Comparison of ENCODE assay signal across 24 cellular contexts in genomic region chr20:650281-650680, GRCh38. TPM values are rescaled to one million over a fixed set of nuclear protein-coding genes. Genes with fewer than 3 reads are reported as not detected.
DNase-seq lines count a peak whose midpoint lies in the region; ATAC-seq, FAIRE-seq and TF ChIP-seq lines count a peak whose summit lies in the region.
"Had no signal": no experiment of that assay in that cellular context is flagged by ENCODE, and none has a peak within 500 bp of the region (broad histone marks: within the 10 kb centered on the region; RNA-seq: fewer than 3 reads in every experiment).

No MANE protein-coding gene starts in this region.

- DNase-seq in T-helper 1 cell = no peak
- DNase-seq in A549 (ENCODE audit: low read depth in 1 of 2, low spot score in 1 of 2) = no peak
- no peak for DNase-seq in activated T-helper 1 cell treated with anti-CD3 and anti-CD28 coated beads, Interleukin-12 subunit alpha, Interleukin-12 subunit beta, Interleukin-2, Interleukin-4 antibody, amounts not matched to agents 30 ng/mL and 10 ng/mL and 1 ng/mL, durations not matched to agents 14 hours and 24 hours and 36 hours (ENCODE audit: low spot score)
- DNase-seq in natural killer cell = no peak
- no peak for DNase-seq in thyroid gland
- DNase-seq: COR-L47; GF-D8; GOT3; NCI-H1417; NCI-H2029; NCI-H2171 treated with DMSO at 0.1 percent for 48 hours; NCI-H446 treated with DMSO at 0.1 percent for 48 hours; NK-92 treated with Interleukin-12 subunit alpha and Interleukin-12 subunit beta, amount 100 ng/mL, for 24 hours had no signal

- 83% methylated on average over 5 of the region's 5 CpGs for WGBS in A549 (ENCODE audit: missing lambda C conversion rate)
- 93 to 96% methylated on average over 5 of the region's 5 CpGs for WGBS in thyroid gland, 2 donors

- ATAC-seq in A549 (no peak), natural killer cell (no peak), GM18909 (IDR thresholded peaks at IDR 0.05; ENCODE audit: poor library complexity, unreplicated experiment) (no peak), GM21717 (IDR thresholded peaks at IDR 0.05; ENCODE audit: unreplicated experiment) (no peak)

- H3K4me1 ChIP-seq in A549 (peaks cover 48% of the 10 kb centered on the region), thyroid gland (peaks cover 18 to 25% of the 10 kb centered on the region in 2 donors)

- no peak for TF ChIP-seq RAD21 in A549 (conservative IDR thresholded peaks at IDR 0.05 in 1 of 2, IDR thresholded peaks at IDR 0.05 in 1 of 2)

- H3K27me3 ChIP-seq in thyroid gland = no peaks in the 10 kb centered on the region
- H3K27me3 ChIP-seq: BLaER1 had no signal

- H3K4me3 Mint-ChIP-seq in T-helper 1 cell treated with Interleukin-12 subunit alpha and Interleukin-12 subunit beta and Interleukin-4 antibody, amounts not matched to agents 30 μg/mL and 1 μg/mL, for 36 hours = peak overlapping the region; percentile 9
- H3K4me3 Mint-ChIP-seq in activated T-helper 1 cell treated with anti-CD3 and anti-CD28 coated beads, Interleukin-12 subunit alpha, Interleukin-12 subunit beta, Interleukin-2, Interleukin-4 antibody, amounts not matched to agents 30 ng/mL and 10 ng/mL and 1 ng/mL, durations not matched to agents 14 hours and 24 hours and 36 hours = peak overlapping the region; percentile 2
- H3K4me3 Mint-ChIP-seq in natural killer cell = peak overlapping the region; percentile 85

- H3K4me2 ChIP-seq in A549 = peak overlapping the region; percentile 81
- H3K4me2 ChIP-seq: BLaER1 had no signal

- peak overlapping the region; percentile 87; the same call in 1 of the 3 replicates for H3K4me3 ChIP-seq in A549
- H3K4me3 ChIP-seq in thyroid gland (replicated peaks in 1 of 3) = no peak overlapping the region
- H3K4me3 ChIP-seq: BLaER1 had no signal

- H3K27ac ChIP-seq in A549 = peak overlapping the region in 1 of 2 experiments; percentile 98; a peak in 2 of 6 replicates
- no peak overlapping the region for H3K27ac ChIP-seq in thyroid gland
- H3K27ac ChIP-seq: BLaER1 had no signal

- no peak for TF ChIP-seq EP300 in A549 (IDR thresholded peaks at IDR 0.05)

- peaks cover 33% of the 10 kb centered on the region for H3K4me1 Mint-ChIP-seq in T-helper 1 cell treated with Interleukin-12 subunit alpha and Interleukin-12 subunit beta and Interleukin-4 antibody, amounts not matched to agents 30 μg/mL and 1 μg/mL, for 36 hours (ENCODE audit: low read depth)
- H3K4me1 Mint-ChIP-seq in activated T-helper 1 cell treated with anti-CD3 and anti-CD28 coated beads, Interleukin-12 subunit alpha, Interleukin-12 subunit beta, Interleukin-2, Interleukin-4 antibody, amounts not matched to agents 30 ng/mL and 10 ng/mL and 1 ng/mL, durations not matched to agents 14 hours and 24 hours and 36 hours (ENCODE audit: low read depth) = peaks cover 35% of the 10 kb centered on the region
- peaks cover 39 to 54% of the 10 kb centered on the region in 2 donors for H3K4me1 Mint-ChIP-seq in natural killer cell

- H3K36me3 ChIP-seq in thyroid gland = peaks cover 22 to 32% of the 10 kb centered on the region in 2 donors

- H3K9me3 ChIP-seq in A549 (peaks cover 8% of the 10 kb centered on the region; the same call in 1 of the 3 replicates), thyroid gland (no peaks in the 10 kb centered on the region)
- H3K9me3 ChIP-seq: BLaER1 had no signal

- no peak for FAIRE-seq in A549 (lab: Jason Lieb, UNC)
- FAIRE-seq: GM12891, GM18507 had no signal

- CTCF ChIA-PET in A549 (lab: Yijun Ruan, JAX) = interaction anchor here (1.7 to 4.5 kb wide), 6 partner anchors 10 to 89 kb away, joined by 8 to 33 read pairs (median 18); no protein-coding TSS in a partner anchor

- intact Hi-C loops in activated T-helper 1 cell treated with anti-CD3 and anti-CD28 coated beads, Interleukin-12 subunit alpha, Interleukin-12 subunit beta, Interleukin-2, Interleukin-4 antibody, amounts not matched to agents 30 ng/mL and 10 ng/mL and 1 ng/mL, durations not matched to agents 14 hours and 24 hours and 36 hours (cut with micrococcal nuclease) = loop anchor here (10.0 kb wide), 1 partner anchor 185 kb away; the partner anchor contains the start of gene TBC1D20
- intact Hi-C loops in natural killer cell (cut with micrococcal nuclease) = loop anchor here (5.0 kb wide), 1 partner anchor 182 kb away; the partner anchor contains the start of gene FAM110A
- intact Hi-C loops in thyroid gland (cut with DNase I) = no loop called here

- POLR2A ChIA-PET in A549 (lab: Yijun Ruan, JAX) = no interaction called here

- no peaks in the 10 kb centered on the region for H3K27me3 Mint-ChIP-seq in T-helper 1 cell treated with Interleukin-12 subunit alpha and Interleukin-12 subunit beta and Interleukin-4 antibody, amounts not matched to agents 30 μg/mL and 1 μg/mL, for 36 hours (ENCODE audit: low read depth)
- peaks cover 3% of the 10 kb centered on the region for H3K27me3 Mint-ChIP-seq in activated T-helper 1 cell treated with anti-CD3 and anti-CD28 coated beads, Interleukin-12 subunit alpha, Interleukin-12 subunit beta, Interleukin-2, Interleukin-4 antibody, amounts not matched to agents 30 ng/mL and 10 ng/mL and 1 ng/mL, durations not matched to agents 14 hours and 24 hours and 36 hours (ENCODE audit: insufficient read depth)
- H3K27me3 Mint-ChIP-seq in natural killer cell (ENCODE audit: low read depth in 2 of 2) = peaks cover 0 to 1% of the 10 kb centered on the region in 2 donors

- peak overlapping the region; percentile 19 for H3K27ac Mint-ChIP-seq in T-helper 1 cell treated with Interleukin-12 subunit alpha and Interleukin-12 subunit beta and Interleukin-4 antibody, amounts not matched to agents 30 μg/mL and 1 μg/mL, for 36 hours
- H3K27ac Mint-ChIP-seq in activated T-helper 1 cell treated with anti-CD3 and anti-CD28 coated beads, Interleukin-12 subunit alpha, Interleukin-12 subunit beta, Interleukin-2, Interleukin-4 antibody, amounts not matched to agents 30 ng/mL and 10 ng/mL and 1 ng/mL, durations not matched to agents 14 hours and 24 hours and 36 hours = peak overlapping the region; percentile 14
- peak overlapping the region; percentile 65 to 76 for H3K27ac Mint-ChIP-seq in natural killer cell

- no peaks in the 10 kb centered on the region for H3K9me3 Mint-ChIP-seq in T-helper 1 cell treated with Interleukin-12 subunit alpha and Interleukin-12 subunit beta and Interleukin-4 antibody, amounts not matched to agents 30 μg/mL and 1 μg/mL, for 36 hours
- no peaks in the 10 kb centered on the region for H3K9me3 Mint-ChIP-seq in activated T-helper 1 cell treated with anti-CD3 and anti-CD28 coated beads, Interleukin-12 subunit alpha, Interleukin-12 subunit beta, Interleukin-2, Interleukin-4 antibody, amounts not matched to agents 30 ng/mL and 10 ng/mL and 1 ng/mL, durations not matched to agents 14 hours and 24 hours and 36 hours
- no peaks in the 10 kb centered on the region for H3K9me3 Mint-ChIP-seq in natural killer cell

- H3K36me3 Mint-ChIP-seq in T-helper 1 cell treated with Interleukin-12 subunit alpha and Interleukin-12 subunit beta and Interleukin-4 antibody, amounts not matched to agents 30 μg/mL and 1 μg/mL, for 36 hours (ENCODE audit: low read depth) = peaks cover 33% of the 10 kb centered on the region
- peaks cover 39% of the 10 kb centered on the region for H3K36me3 Mint-ChIP-seq in activated T-helper 1 cell treated with anti-CD3 and anti-CD28 coated beads, Interleukin-12 subunit alpha, Interleukin-12 subunit beta, Interleukin-2, Interleukin-4 antibody, amounts not matched to agents 30 ng/mL and 10 ng/mL and 1 ng/mL, durations not matched to agents 14 hours and 24 hours and 36 hours (ENCODE audit: low read depth)
- no peaks in the 10 kb centered on the region for H3K36me3 Mint-ChIP-seq in natural killer cell

- TF ChIP-seq POLR2A in A549 (IDR thresholded peaks at IDR 0.05; ENCODE audit: low read length) (no peak), thyroid gland (IDR thresholded peaks at IDR 0.05) (no peak)

- TF ChIP-seq CTCF in A549 (IDR thresholded peaks at IDR 0.05) (no peak), natural killer cell (IDR thresholded peaks at IDR 0.05) (no peak), thyroid gland (IDR thresholded peaks at IDR 0.05) (no peak)

TF ChIP-seq in A549, 52 proteins besides CTCF, POLR2A, EP300 and RAD21 (continues in another document):
- peak; percentile 29 for TF ChIP-seq MAFK (IDR thresholded peaks at IDR 0.05; ENCODE audit: partially characterized antibody)

RNA-seq across cellular contexts. Expression of gene SRXN1, which starts 2.7 kb away (rescaled TPM):
- polyA plus RNA-seq in A549 (2011; rRNA removed) (262 and 302 TPM in 2 replicates), A549 (2017; fragmentation: RNase III; extraction: RNeasy Plus Mini Kit Qiagen cat#74134 plus additional on column Dnase treatment) (170 to 213 TPM (median 183 TPM) in 3 replicates)
- polyA plus RNA-seq in A549 (2012; cell fraction: cytosol; rRNA removed) = 197 and 269 TPM in 2 replicates
- polyA plus RNA-seq in A549 (2012; cell fraction: nucleus; rRNA removed) = 111 and 130 TPM in 2 replicates
- 187 and 193 TPM in 2 replicates for polyA minus RNA-seq in A549 (2011; rRNA and poly(A)+ RNA removed)
- 28.8 and 30.2 TPM in 2 replicates for total RNA-seq in activated T-helper 1 cell treated with anti-CD3 and anti-CD28 coated beads, Interleukin-12 subunit alpha, Interleukin-12 subunit beta, Interleukin-2, Interleukin-4 antibody, amounts not matched to agents 30 ng/mL and 10 ng/mL and 1 ng/mL, durations not matched to agents 14 hours and 24 hours and 36 hours
- total RNA-seq in natural killer cell (10 to 100 TPM in 2 of 3 donors, 1 to 10 TPM in 1; 9.1 to 16.7 (median 11.6) TPM), thyroid gland (100 to 1,000 TPM in 2 of 4 donors, 10 to 100 TPM in 2; 54.3 to 212 (median 135) TPM)

RNA-seq across cellular contexts. Expression of gene SCRT2, which starts 25.3 kb away (rescaled TPM):
- polyA plus RNA-seq in A549 (2011; rRNA removed) (not detected in 2 replicates), A549 (2017; fragmentation: RNase III; extraction: RNeasy Plus Mini Kit Qiagen cat#74134 plus additional on column Dnase treatment) (not detected in 3 replicates)
- 0.01 TPM in 1 of 2 replicates, not detected in the other for polyA plus RNA-seq in A549 (2012; cell fraction: cytosol; rRNA removed)
- 0.02 TPM in 1 of 2 replicates, not detected in the other for polyA plus RNA-seq in A549 (2012; cell fraction: nucleus; rRNA removed)
- not detected in 2 replicates for polyA minus RNA-seq in A549 (2011; rRNA and poly(A)+ RNA removed)
- not detected in 2 replicates for total RNA-seq in activated T-helper 1 cell treated with anti-CD3 and anti-CD28 coated beads, Interleukin-12 subunit alpha, Interleukin-12 subunit beta, Interleukin-2, Interleukin-4 antibody, amounts not matched to agents 30 ng/mL and 10 ng/mL and 1 ng/mL, durations not matched to agents 14 hours and 24 hours and 36 hours
- total RNA-seq in natural killer cell (not detected), thyroid gland (not detected)
- total RNA-seq: Daoy, HT1080, LHCN-M2, OCI-LY7, RPMI7951 had no signal

RNA-seq across cellular contexts. Expression of gene TCF15, which starts 40.2 kb away (rescaled TPM):
- polyA plus RNA-seq in A549 (2011; rRNA removed) (not detected in 2 replicates), A549 (2017; fragmentation: RNase III; extraction: RNeasy Plus Mini Kit Qiagen cat#74134 plus additional on column Dnase treatment) (not detected in 3 replicates)
- not detected in 2 replicates for polyA plus RNA-seq in A549 (2012; cell fraction: cytosol; rRNA removed)
- not detected in 2 replicates for polyA plus RNA-seq in A549 (2012; cell fraction: nucleus; rRNA removed)
- not detected in 2 replicates for polyA minus RNA-seq in A549 (2011; rRNA and poly(A)+ RNA removed)
- total RNA-seq in activated T-helper 1 cell treated with anti-CD3 and anti-CD28 coated beads, Interleukin-12 subunit alpha, Interleukin-12 subunit beta, Interleukin-2, Interleukin-4 antibody, amounts not matched to agents 30 ng/mL and 10 ng/mL and 1 ng/mL, durations not matched to agents 14 hours and 24 hours and 36 hours = 0.13 TPM in 1 of 2 replicates, not detected in the other
- total RNA-seq in natural killer cell (under 1 TPM in 1 of 3 donors, not detected in 2; 0.32 TPM), thyroid gland (under 1 TPM in 1 of 4 donors, not detected in 3; 0.59 TPM)
- total RNA-seq: HT1080, LHCN-M2, OCI-LY7 had no signal

Comparison
In these comparisons a context has a peak if more than half of its experiments do, and no peak if none do; other contexts are left out.
1. H3K27ac Mint-ChIP-seq: peak in every context shown above with its lines; median percentile 70 in natural killer cell; 19 in T-helper 1 cell treated with Interleukin-12 subunit alpha and Interleukin-12 subunit beta and Interleukin-4 antibody, amounts not matched to agents 30 μg/mL and 1 μg/mL, for 36 hours; 14 in activated T-helper 1 cell treated with anti-CD3 and anti-CD28 coated beads, Interleukin-12 subunit alpha, Interleukin-12 subunit beta, Interleukin-2, Interleukin-4 antibody, amounts not matched to agents 30 ng/mL and 10 ng/mL and 1 ng/mL, durations not matched to agents 14 hours and 24 hours and 36 hours.
2. H3K4me3 Mint-ChIP-seq: peak in every context shown above with its lines; median percentile 85 in natural killer cell; 9 in T-helper 1 cell treated with Interleukin-12 subunit alpha and Interleukin-12 subunit beta and Interleukin-4 antibody, amounts not matched to agents 30 μg/mL and 1 μg/mL, for 36 hours; 2 in activated T-helper 1 cell treated with anti-CD3 and anti-CD28 coated beads, Interleukin-12 subunit alpha, Interleukin-12 subunit beta, Interleukin-2, Interleukin-4 antibody, amounts not matched to agents 30 ng/mL and 10 ng/mL and 1 ng/mL, durations not matched to agents 14 hours and 24 hours and 36 hours.